In genomic region chr1:41508290-41508689, GRCh38 we compare ENCODE assay signal across 21 cellular contexts. TPM values are rescaled to one million over a fixed set of nuclear protein-coding genes. Genes with fewer than 3 reads are reported as not detected.
"Had no signal": no experiment of that assay in that cellular context is flagged by ENCODE, and none has a peak within 500 bp of the region (broad histone marks: within the 10 kb centered on the region; RNA-seq: fewer than 3 reads in every experiment).

No MANE protein-coding gene starts in this region.

- H3K4me3 ChIP-seq: breast epithelium had no signal

- DNase-seq: activated CD4-positive, alpha-beta memory T cell treated with anti-CD3 and anti-CD28 coated beads for 36 hours; activated CD4-positive, alpha-beta T cell treated with anti-CD3 and anti-CD28 coated beads, Interleukin-2, amount 10 ng/mL, durations not matched to agents 24 days and 14 days; activated CD4-positive, CD25-positive, alpha-beta regulatory T cell treated with anti-CD3 and anti-CD28 coated beads, Interleukin-2, amount 50 U/mL, for 72 hours; activated CD8-positive, alpha-beta memory T cell treated with anti-CD3 and anti-CD28 coated beads, Interleukin-2, amount 50 U/mL, for 4 hours; activated T-cell treated with anti-CD3 and anti-CD28 coated beads, Interleukin-2, amount 50 U/mL, for 72 hours; aorta; central memory CD4-positive, alpha-beta T cell; KG1; NCI-H1092; NCI-H1417; NCI-H1930; NCI-H2107; NCI-H2171 treated with DMSO at 0.1 percent for 48 hours; NCI-H345; NCI-H510A; NCI-H526 treated with DMSO at 0.1 percent for 48 hours; OCI-M1; SHP77 treated with DMSO at 0.1 percent for 48 hours; T-helper 17 cell; T-helper 9 cell had no signal

- H3K4me1 ChIP-seq: breast epithelium had no signal

- H3K9me3 ChIP-seq: breast epithelium had no signal

- H3K27me3 ChIP-seq: breast epithelium had no signal

- H3K27ac ChIP-seq: breast epithelium had no signal

- H3K36me3 ChIP-seq: breast epithelium had no signal

RNA-seq across cellular contexts. Expression of gene EDN2, which starts 23.8 kb away (rescaled TPM):
- total RNA-seq: activated CD4-positive, alpha-beta memory T cell treated with anti-CD3 and anti-CD28 coated beads for 36 hours; activated CD4-positive, alpha-beta T cell treated with anti-CD3 and anti-CD28 coated beads, Interleukin-2, amount 10 ng/mL, durations not matched to agents 24 days and 14 days; activated T-cell treated with anti-CD3 and anti-CD28 coated beads, Interleukin-2, amount 50 U/mL, for 72 hours had no signal
